19 cellular contexts compared by ENCODE assay signal in the genomic region with DNA sequence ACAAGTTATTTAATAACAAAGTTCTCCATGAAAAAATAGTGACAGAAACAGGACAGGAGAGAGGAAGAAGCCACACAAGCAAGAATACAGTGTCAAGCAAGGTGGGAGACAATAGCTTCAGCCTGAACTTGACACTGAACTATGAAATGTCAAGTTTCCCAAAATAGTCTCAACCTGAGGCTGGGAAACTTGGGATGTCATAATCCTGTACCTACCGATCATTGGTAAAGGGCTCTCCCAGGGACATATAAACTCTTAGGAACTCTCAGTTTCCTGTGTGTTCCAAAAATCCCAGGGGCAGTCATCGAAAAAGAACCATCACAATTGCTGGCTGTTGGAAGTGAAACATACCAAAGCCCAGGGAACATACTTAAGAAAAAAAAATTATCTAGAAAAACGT.
"Had no signal": no experiment of that assay in that cellular context is flagged by ENCODE, and none has a peak within 500 bp of the region (broad histone marks: within the 10 kb centered on the region; RNA-seq: fewer than 3 reads in every experiment).

No MANE protein-coding gene starts in this region.

- H3K4me3 ChIP-seq: colonic mucosa, dorsolateral prefrontal cortex, left lung, lung had no signal

- DNase-seq: activated CD4-positive, alpha-beta memory T cell treated with anti-CD3 and anti-CD28 coated beads for 36 hours; activated CD4-positive, alpha-beta T cell treated with anti-CD3 and anti-CD28 coated beads for 48 hours; activated gamma-delta T cell; anterior cingulate cortex; central memory CD4-positive, alpha-beta T cell; colonic mucosa; dorsolateral prefrontal cortex; effector memory CD8-positive, alpha-beta T cell; foreskin melanocyte; left lung; midbrain; natural killer cell; small intestine; stimulated activated CD4-positive, alpha-beta T cell treated with anti-CD3 and anti-CD28 coated beads, Interleukin-2, amount 100 ng/mL, for 48 hours; stimulated activated CD8-positive, alpha-beta memory T cell treated with anti-CD3 and anti-CD28 coated beads, Interleukin-4, amount 100 ng/mL, for 48 hours; stimulated activated naive B cell treated with anti-CD40 and anti-IgM and Interleukin-4, amounts not matched to agents 10 μg/mL and 1 μg/mL and 100 μg/mL, for 72 hours; T-helper 17 cell had no signal

- H3K27ac ChIP-seq: colonic mucosa, dorsolateral prefrontal cortex, left lung had no signal

- ATAC-seq: effector memory CD8-positive, alpha-beta T cell; left lung; natural killer cell; sciatic nerve; stimulated activated naive B cell treated with anti-CD40 and anti-IgM and Interleukin-4, amounts not matched to agents 10 μg/mL and 1 μg/mL and 100 μg/mL, for 72 hours; T-helper 17 cell had no signal

- H3K9me3 ChIP-seq: colonic mucosa, left lung had no signal

- H3K27me3 ChIP-seq: colonic mucosa, left lung had no signal

- H3K36me3 ChIP-seq: colonic mucosa, left lung had no signal

- H3K4me1 ChIP-seq: colonic mucosa, left lung had no signal
